In genomic region chr12:116666305-116666673, GRCh38 we compare ENCODE assay signal across 1 cellular context.
TF ChIP-seq lines count a peak whose summit lies in the region.

No MANE protein-coding gene starts in this region.

TF ChIP-seq in H1, 55 proteins besides CTCF, POLR2A, EP300 and RAD21:
- TF ChIP-seq NANOG (IDR thresholded peaks at IDR 0.05; ENCODE audit: insufficient read depth, low read depth, low read length, poor library complexity, severe bottlenecking) = no peak
- peak; percentile 76 for TF ChIP-seq POU5F1 (IDR thresholded peaks at IDR 0.05; ENCODE audit: low read depth, low read length)
